Comparison of ENCODE assay signal across 26 cellular contexts in the genomic region with DNA sequence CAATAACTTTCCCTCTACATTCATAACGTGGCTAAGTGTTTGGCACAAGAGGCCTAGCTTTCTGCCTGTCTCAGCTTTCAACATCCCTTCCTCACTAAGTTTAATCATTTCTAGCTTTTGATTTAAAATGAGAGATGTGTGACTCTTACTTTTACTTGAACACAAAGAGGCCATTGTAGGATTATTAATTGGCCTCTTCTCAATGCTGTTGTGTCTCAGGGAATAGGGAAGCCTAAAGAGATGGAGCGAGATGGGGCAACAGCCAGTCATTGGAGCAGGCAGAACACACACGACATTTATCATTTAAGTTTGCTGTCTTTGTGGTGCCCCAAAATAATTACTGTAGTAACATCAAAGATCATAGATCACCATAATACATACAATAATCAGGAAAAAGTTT.
"Had no signal": no experiment of that assay in that cellular context is flagged by ENCODE, and none has a peak within 500 bp of the region (broad histone marks: within the 10 kb centered on the region; RNA-seq: fewer than 3 reads in every experiment).

No MANE protein-coding gene starts in this region.

- H3K9ac ChIP-seq: KMS-11, SK-N-SH had no signal

- DNase-seq: activated CD4-positive, alpha-beta memory T cell treated with anti-CD3 and anti-CD28 coated beads, Interleukin-2, amount 10 ng/mL, durations not matched to agents 7 days and 5 days; activated CD4-positive, alpha-beta T cell treated with anti-CD3 and anti-CD28 coated beads for 36 hours; activated CD4-positive, alpha-beta T cell treated with anti-CD3 and anti-CD28 coated beads, Interleukin-2, amount 50 U/mL, for 1 hour; activated CD4-positive, CD25-positive, alpha-beta regulatory T cell; activated CD8-positive, alpha-beta memory T cell treated with anti-CD3 and anti-CD28 coated beads, Interleukin-2, amount 50 U/mL, for 4 hours; activated naive CD4-positive, alpha-beta T cell treated with anti-CD3 and anti-CD28 coated beads, Interleukin-2, amount 50 U/mL, for 16 hours; activated naive CD8-positive, alpha-beta T cell treated with anti-CD3 and anti-CD28 coated beads, Interleukin-2, amount 10 ng/mL, durations not matched to agents 7 days and 5 days; activated T-cell treated with anti-CD3 and anti-CD28 coated beads, Interleukin-2, amount 50 U/mL, for 72 hours; adrenal gland; anterior cingulate cortex; MV-4-11; NCI-H1092 treated with DMSO at 0.1 percent for 48 hours; NCI-H1417 treated with DMSO at 0.1 percent for 48 hours; NCI-H1694; NCI-H2029; NCI-H2107; NCI-H2171 treated with DMSO at 0.1 percent for 48 hours; NCI-H226; NCI-H526; NCI-H82; OCI-M1; RPMI8226; SK-N-SH; T-helper 1 cell had no signal

- H3K27ac ChIP-seq: adrenal gland, breast epithelium, KMS-11 had no signal

- H3K4me1 ChIP-seq: breast epithelium had no signal

- H3K4me1 Mint-ChIP-seq: activated CD4-positive, alpha-beta memory T cell treated with anti-CD3 and anti-CD28 coated beads, Interleukin-2, amount 10 ng/mL, durations not matched to agents 7 days and 5 days; activated CD4-positive, alpha-beta T cell treated with anti-CD3 and anti-CD28 coated beads for 36 hours; activated naive CD8-positive, alpha-beta T cell treated with anti-CD3 and anti-CD28 coated beads, Interleukin-2, amount 10 ng/mL, durations not matched to agents 7 days and 5 days had no signal

- H3K27me3 ChIP-seq: adrenal gland, breast epithelium had no signal

- H3K27ac Mint-ChIP-seq: activated CD4-positive, alpha-beta memory T cell treated with anti-CD3 and anti-CD28 coated beads, Interleukin-2, amount 10 ng/mL, durations not matched to agents 7 days and 5 days; activated CD4-positive, alpha-beta T cell treated with anti-CD3 and anti-CD28 coated beads for 36 hours; activated naive CD8-positive, alpha-beta T cell treated with anti-CD3 and anti-CD28 coated beads, Interleukin-2, amount 10 ng/mL, durations not matched to agents 7 days and 5 days; activated T-cell treated with anti-CD3 and anti-CD28 coated beads, Interleukin-2, amount 50 U/mL, for 72 hours had no signal

- H3K9me3 ChIP-seq: adrenal gland, breast epithelium had no signal

- H3K36me3 Mint-ChIP-seq: activated naive CD8-positive, alpha-beta T cell treated with anti-CD3 and anti-CD28 coated beads, Interleukin-2, amount 10 ng/mL, durations not matched to agents 7 days and 5 days had no signal

- H3K4me2 ChIP-seq: KMS-11, SK-N-SH had no signal

- H3K4me3 Mint-ChIP-seq: activated CD4-positive, alpha-beta memory T cell treated with anti-CD3 and anti-CD28 coated beads, Interleukin-2, amount 10 ng/mL, durations not matched to agents 7 days and 5 days; activated CD4-positive, alpha-beta T cell treated with anti-CD3 and anti-CD28 coated beads for 36 hours; activated naive CD8-positive, alpha-beta T cell treated with anti-CD3 and anti-CD28 coated beads, Interleukin-2, amount 10 ng/mL, durations not matched to agents 7 days and 5 days; activated T-cell treated with anti-CD3 and anti-CD28 coated beads, Interleukin-2, amount 50 U/mL, for 72 hours had no signal

- H3K27me3 Mint-ChIP-seq: activated CD4-positive, alpha-beta memory T cell treated with anti-CD3 and anti-CD28 coated beads, Interleukin-2, amount 10 ng/mL, durations not matched to agents 7 days and 5 days; activated CD4-positive, alpha-beta T cell treated with anti-CD3 and anti-CD28 coated beads for 36 hours; activated naive CD8-positive, alpha-beta T cell treated with anti-CD3 and anti-CD28 coated beads, Interleukin-2, amount 10 ng/mL, durations not matched to agents 7 days and 5 days had no signal
